ENCODE assay signal across 14 cellular contexts in genomic region chr4:102168580-102168979, GRCh38.
"Had no signal": no experiment of that assay in that cellular context is flagged by ENCODE, and none has a peak within 500 bp of the region (broad histone marks: within the 10 kb centered on the region; RNA-seq: fewer than 3 reads in every experiment).

No MANE protein-coding gene starts in this region.

- H3K4me3 ChIP-seq: psoas muscle had no signal

- FAIRE-seq: bronchial epithelial cell, endometrium had no signal

- H3K4me1 ChIP-seq: psoas muscle had no signal

- H3K9me3 ChIP-seq: psoas muscle had no signal

- DNase-seq: activated CD4-positive, alpha-beta T cell treated with anti-CD3 and anti-CD28 coated beads for 1 hour; activated CD4-positive, alpha-beta T cell treated with anti-CD3 and anti-CD28 coated beads, Interleukin-2, amount 50 U/mL, for 48 hours; activated CD8-positive, alpha-beta memory T cell treated with anti-CD3 and anti-CD28 coated beads, Interleukin-2, amount 10 ng/mL, durations not matched to agents 7 days and 5 days; activated effector memory CD4-positive, alpha-beta T cell treated with Interleukin-2 at 50 U/mL for 16 hours; activated T-cell treated with anti-CD3 and anti-CD28 coated beads, Interleukin-2, amount 50 U/mL, for 24 hours; left colon; psoas muscle; stimulated activated CD4-positive, alpha-beta T cell treated with anti-CD3 and anti-CD28 coated beads, Interleukin-2, amount 100 ng/mL, for 48 hours; stimulated activated naive CD4-positive, alpha-beta T cell treated with Interleukin-2 at 50 U/mL for 16 hours had no signal

- H3K27ac ChIP-seq: psoas muscle had no signal

- ATAC-seq: activated CD8-positive, alpha-beta memory T cell treated with anti-CD3 and anti-CD28 coated beads, Interleukin-2, amount 10 ng/mL, durations not matched to agents 7 days and 5 days; activated naive CD4-positive, alpha-beta T cell treated with anti-CD3 and anti-CD28 coated beads, Interleukin-2, amount 50 U/mL, for 72 hours; esophagus mucosa; left colon; natural killer cell treated with Interleukin-12 subunit alpha and Interleukin-12 subunit beta and Interleukin-15 and Interleukin-18, amount 100 ng/mL, for 72 hours; psoas muscle had no signal
